ENCODE assay signal across 1 cellular context in genomic region chr18:8960740-8961657, GRCh38.
A peak's percentile ranks its signal among the peaks of the same experiment; 100 is the strongest.
TF ChIP-seq lines count a peak whose summit lies in the region.

No MANE protein-coding gene starts in this region.

TF ChIP-seq in A549, 52 proteins besides CTCF, POLR2A, EP300 and RAD21 (continued from another document):
- TF ChIP-seq SMC3 (IDR thresholded peaks at IDR 0.05): no peak
- no peak for TF ChIP-seq RFX5 (IDR thresholded peaks at IDR 0.05)
- TF ChIP-seq PBX3 (IDR thresholded peaks at IDR 0.05): no peak
- TF ChIP-seq CEBPB (IDR thresholded peaks at IDR 0.05): peak in 1 of 2 experiments; percentile 67; a peak in 2 of 4 replicates
- no peak for TF ChIP-seq HOXA7 (CRISPR knock-in tag; IDR thresholded peaks at IDR 0.05)
- TF ChIP-seq, protein P1, sequence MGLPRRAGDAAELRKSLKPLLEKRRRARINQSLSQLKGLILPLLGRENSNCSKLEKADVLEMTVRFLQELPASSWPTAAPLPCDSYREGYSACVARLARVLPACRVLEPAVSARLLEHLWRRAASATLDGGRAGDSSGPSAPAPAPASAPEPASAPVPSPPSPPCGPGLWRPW (IDR thresholded peaks at IDR 0.05): no peak
- no peak for TF ChIP-seq HOXB5 (CRISPR knock-in tag; IDR thresholded peaks at IDR 0.05)
- TF ChIP-seq MAFK (IDR thresholded peaks at IDR 0.05; ENCODE audit: partially characterized antibody): peak; percentile 77
- TF ChIP-seq GATA3 (IDR thresholded peaks at IDR 0.05; ENCODE audit: borderline replicate concordance): peak; percentile 86; the same call in 1 of the 2 replicates
TF ChIP-seq in A549: peak in this region for 7.
